Comparison of ENCODE assay signal across 16 cellular contexts in genomic region chr7:28750981-28751380, GRCh38.
"Had no signal": no experiment of that assay in that cellular context is flagged by ENCODE, and none has a peak within 500 bp of the region (broad histone marks: within the 10 kb centered on the region; RNA-seq: fewer than 3 reads in every experiment).

No MANE protein-coding gene starts in this region.

- H3K36me3 ChIP-seq: prostate gland, right atrium auricular region had no signal

- H3K27ac ChIP-seq: prostate gland, right atrium auricular region had no signal

- H3K9me3 ChIP-seq: mucosa of descending colon, prostate gland, right atrium auricular region had no signal

- H3K4me1 ChIP-seq: prostate gland had no signal

- DNase-seq: activated CD4-positive, alpha-beta T cell treated with anti-CD3 and anti-CD28 coated beads, Interleukin-2, amount 50 U/mL, for 1 hour; activated CD8-positive, alpha-beta memory T cell treated with anti-CD3 and anti-CD28 coated beads, Interleukin-2, amount 50 U/mL, for 4 hours; activated effector memory CD4-positive, alpha-beta T cell treated with anti-CD3 and anti-CD28 coated beads, Interleukin-2, amount 50 U/mL, for 16 hours; activated T-cell treated with anti-CD3 and anti-CD28 coated beads, Interleukin-2, amount 50 U/mL, for 48 hours; dermis blood vessel endothelial cell; effector memory CD8-positive, alpha-beta T cell; mucosa of descending colon; naive B cell; stimulated activated naive CD8-positive, alpha-beta T cell treated with anti-CD3 and anti-CD28 coated beads, Interleukin-15, Interleukin-2, amounts not matched to agents 100 U/mL and 50 U/mL, for 24 hours; T1000; trophoblast cell had no signal

- H3K27me3 ChIP-seq: right atrium auricular region had no signal

- H3K4me3 ChIP-seq: lung, mucosa of descending colon, prostate gland, right atrium auricular region had no signal

- ATAC-seq: activated CD4-positive, CD25-positive, alpha-beta regulatory T cell treated with anti-CD3 and anti-CD28 coated beads, Interleukin-2, amount 50 U/mL, for 24 hours; effector memory CD8-positive, alpha-beta T cell; left lobe of liver; mucosa of descending colon; stimulated activated naive CD8-positive, alpha-beta T cell treated with anti-CD3 and anti-CD28 coated beads, Interleukin-15, Interleukin-2, amounts not matched to agents 100 U/mL and 50 U/mL, for 24 hours had no signal
